27 cellular contexts compared by ENCODE assay signal in genomic region chr9:131228988-131229387, GRCh38. TPM values are rescaled to one million over a fixed set of nuclear protein-coding genes. Genes with fewer than 3 reads are reported as not detected.
DNase-seq lines count a peak whose midpoint lies in the region; ATAC-seq, FAIRE-seq and TF ChIP-seq lines count a peak whose summit lies in the region.
"Had no signal": no experiment of that assay in that cellular context is flagged by ENCODE, and none has a peak within 500 bp of the region (broad histone marks: within the 10 kb centered on the region; RNA-seq: fewer than 3 reads in every experiment).

No MANE protein-coding gene starts in this region.

- no peak for ATAC-seq in RWPE2 (ENCODE audit: low read depth)
- ATAC-seq: activated CD8-positive, alpha-beta T cell treated with anti-CD3 and anti-CD28 coated beads, Interleukin-2, amount 10 ng/mL, durations not matched to agents 7 days and 5 days; CD8-positive, alpha-beta T cell; Panc1; pancreas; stimulated activated memory B cell treated with anti-CD40 and anti-IgM and Interleukin-4, amounts not matched to agents 10 μg/mL and 1 μg/mL and 100 μg/mL, for 72 hours had no signal

- no peak for TF ChIP-seq POLR2A in endothelial cell of umbilical vein (IDR thresholded peaks at IDR 0.05; ENCODE audit: low read depth, low read length)

- H3K27ac ChIP-seq in AG04450 (ENCODE audit: low read depth, low read length) (no peak overlapping the region), RWPE2 (ENCODE audit: poor library complexity, severe bottlenecking) (no peak overlapping the region), endothelial cell of umbilical vein (ENCODE audit: insufficient read depth, low read depth, low read length) (no peak overlapping the region)
- H3K27ac ChIP-seq: pancreas, right lobe of liver, SJCRH30, thoracic aorta had no signal

- no peaks in the 10 kb centered on the region for H3K9me3 Mint-ChIP-seq in nephron
- H3K9me3 Mint-ChIP-seq in activated CD4-positive, alpha-beta memory T cell treated with anti-CD3 and anti-CD28 coated beads for 36 hours: no peaks in the 10 kb centered on the region
- H3K9me3 Mint-ChIP-seq: activated naive CD4-positive, alpha-beta T cell treated with anti-CD3 and anti-CD28 coated beads, Interleukin-2, amount 10 ng/mL, durations not matched to agents 7 days and 5 days; CD8-positive, alpha-beta T cell; endodermal cell; stimulated activated memory B cell treated with anti-CD40 and anti-IgM and Interleukin-4, amounts not matched to agents 10 μg/mL and 1 μg/mL and 100 μg/mL, for 72 hours had no signal

- H3K4me1 Mint-ChIP-seq in nephron: peaks cover 58% of the 10 kb centered on the region
- H3K4me1 Mint-ChIP-seq in activated CD4-positive, alpha-beta memory T cell treated with anti-CD3 and anti-CD28 coated beads for 36 hours (ENCODE audit: low read depth): peaks cover 12% of the 10 kb centered on the region

- peaks cover 49% of the 10 kb centered on the region for H3K36me3 Mint-ChIP-seq in nephron (ENCODE audit: low read depth)
- H3K36me3 Mint-ChIP-seq in activated CD4-positive, alpha-beta memory T cell treated with anti-CD3 and anti-CD28 coated beads for 36 hours: peaks cover 16% of the 10 kb centered on the region

- no peaks in the 10 kb centered on the region for H3K9me1 ChIP-seq in endothelial cell of umbilical vein (replicated peaks; ENCODE audit: control insufficient read depth, extremely low read depth, insufficient read depth, low read length)

- no peaks in the 10 kb centered on the region for H3K4me1 ChIP-seq in RWPE2 (ENCODE audit: insufficient read depth, poor library complexity, severe bottlenecking)
- H3K4me1 ChIP-seq in endothelial cell of umbilical vein (ENCODE audit: control insufficient read depth, extremely low read depth, insufficient read depth, low read length): peaks cover 39% of the 10 kb centered on the region
- H3K4me1 ChIP-seq: pancreas, SJCRH30 had no signal

- no peak overlapping the region for H3K9ac ChIP-seq in endothelial cell of umbilical vein (replicated peaks; ENCODE audit: extremely low read depth, insufficient read depth, low read length)

- no peaks in the 10 kb centered on the region for H4K20me1 ChIP-seq in endothelial cell of umbilical vein (replicated peaks; ENCODE audit: control insufficient read depth, extremely low read depth, insufficient read depth, low read length)

- H3K4me2 ChIP-seq in endothelial cell of umbilical vein (ENCODE audit: insufficient read depth, low read length): no peak overlapping the region

- no TSS peak for BruUV-seq in endothelial cell of umbilical vein (replicated peaks; lab: Mats Ljungman, UMichigan)

- H3K9me3 ChIP-seq in AG04450 (ENCODE audit: control insufficient read depth, insufficient read depth, low read length) (no peaks in the 10 kb centered on the region), RWPE2 (ENCODE audit: severe bottlenecking) (no peaks in the 10 kb centered on the region), endothelial cell of umbilical vein (replicated peaks; ENCODE audit: control insufficient read depth, insufficient read depth, low read length) (no peaks in the 10 kb centered on the region)
- H3K9me3 ChIP-seq: pancreas, right lobe of liver, SJCRH30, thoracic aorta had no signal

- H3K79me2 ChIP-seq in endothelial cell of umbilical vein (ENCODE audit: control insufficient read depth, insufficient read depth, low read length): no peaks in the 10 kb centered on the region

- no peak overlapping the region for H3K4me3 ChIP-seq in AG04450 (ENCODE audit: low read depth, low read length)
- no peak overlapping the region for H3K4me3 ChIP-seq in RWPE2 (ENCODE audit: severe bottlenecking)
- H3K4me3 ChIP-seq in endothelial cell of umbilical vein (replicated peaks in 1 of 3; ENCODE audit: insufficient read depth in 1 of 3, low read depth in 1 of 3, low read length in 3 of 3): no peak overlapping the region
- H3K4me3 ChIP-seq: SJCRH30 had no signal

- POLR2A ChIA-PET in AG04450 (lab: Yijun Ruan, JAX) (no interaction called here), endothelial cell of umbilical vein (lab: Charles Lee) (interaction anchor here (0.6 kb wide), 1 partner anchor 39 kb away, joined by 6 read pairs; no protein-coding TSS in a partner anchor)
- POLR2A ChIA-PET in activated CD4-positive, alpha-beta memory T cell treated with anti-CD3 and anti-CD28 coated beads for 36 hours (lab: Charles Lee): no interaction called here

- peak overlapping the region; percentile 12 to 98 (median 71) for H3K27ac Mint-ChIP-seq in nephron
- H3K27ac Mint-ChIP-seq in activated CD4-positive, alpha-beta memory T cell treated with anti-CD3 and anti-CD28 coated beads for 36 hours: no peak overlapping the region
- H3K27ac Mint-ChIP-seq: activated CD8-positive, alpha-beta T cell treated with anti-CD3 and anti-CD28 coated beads, Interleukin-2, amount 10 ng/mL, durations not matched to agents 7 days and 5 days; activated naive CD4-positive, alpha-beta T cell treated with anti-CD3 and anti-CD28 coated beads, Interleukin-2, amount 10 ng/mL, durations not matched to agents 7 days and 5 days; CD8-positive, alpha-beta T cell had no signal

- DNase-seq in AG04450 (ENCODE audit: low read depth, low spot score): peak; percentile 59
- peak; percentile 14 for DNase-seq in RWPE2 (ENCODE audit: low spot score)
- peak; percentile 31 for DNase-seq in endothelial cell of umbilical vein (ENCODE audit: low read depth, low spot score)
- DNase-seq in activated CD4-positive, alpha-beta T cell treated with anti-CD3 and anti-CD28 coated beads, Interleukin-2, amount 50 U/mL, for 1 hour: no peak
- DNase-seq in NCI-H774 (lab: John Stamatoyannopoulos, UW): no peak
- no peak for DNase-seq in activated CD4-positive, alpha-beta memory T cell treated with anti-CD3 and anti-CD28 coated beads for 36 hours
- DNase-seq in activated CD4-positive, alpha-beta T cell treated with anti-CD3 and anti-CD28 coated beads for 4 hours: no peak
- DNase-seq: activated CD8-positive, alpha-beta T cell treated with anti-CD3 and anti-CD28 coated beads, Interleukin-2, amount 10 ng/mL, durations not matched to agents 7 days and 5 days; activated naive CD4-positive, alpha-beta T cell treated with anti-CD3 and anti-CD28 coated beads, Interleukin-2, amount 10 ng/mL, durations not matched to agents 7 days and 5 days; activated T-cell treated with anti-CD3 and anti-CD28 coated beads, Interleukin-2, amount 50 U/mL, for 1 hour; anterior cingulate cortex; CD8-positive, alpha-beta T cell; endodermal cell; NCI-H1694; NCI-H2227 treated with DMSO at 0.1 percent for 48 hours; pancreas; SJCRH30; T-helper 2 cell had no signal

- CTCF ChIA-PET in AG04450 (lab: Charles Lee): interaction anchor here (0.6 to 0.9 kb wide), 2 partner anchors 51 to 107 kb away, joined by 3 read pairs; no protein-coding TSS in a partner anchor
- CTCF ChIA-PET in endothelial cell of umbilical vein (lab: Charles Lee): interaction anchor here (1.6 to 3.5 kb wide), 2 partner anchors 14 to 171 kb away, joined by 3 to 10 read pairs; no protein-coding TSS in a partner anchor
- CTCF ChIA-PET in activated CD4-positive, alpha-beta memory T cell treated with anti-CD3 and anti-CD28 coated beads for 36 hours (lab: Charles Lee): no interaction called here

- peak overlapping the region in 2 of 3 experiments; percentile 43 to 48 for H3K4me3 Mint-ChIP-seq in nephron
- H3K4me3 Mint-ChIP-seq in activated CD4-positive, alpha-beta memory T cell treated with anti-CD3 and anti-CD28 coated beads for 36 hours: no peak overlapping the region
- H3K4me3 Mint-ChIP-seq: activated CD8-positive, alpha-beta T cell treated with anti-CD3 and anti-CD28 coated beads, Interleukin-2, amount 10 ng/mL, durations not matched to agents 7 days and 5 days; activated naive CD4-positive, alpha-beta T cell treated with anti-CD3 and anti-CD28 coated beads, Interleukin-2, amount 10 ng/mL, durations not matched to agents 7 days and 5 days; CD8-positive, alpha-beta T cell; endodermal cell; stimulated activated memory B cell treated with anti-CD40 and anti-IgM and Interleukin-4, amounts not matched to agents 10 μg/mL and 1 μg/mL and 100 μg/mL, for 72 hours had no signal

- H2AFZ ChIP-seq in endothelial cell of umbilical vein (ENCODE audit: low read depth, low read length): no peak overlapping the region

- FAIRE-seq in endothelial cell of umbilical vein (lab: Jason Lieb, UNC): no peak
- FAIRE-seq: colon, GM12891, H1, islet of Langerhans, pancreas had no signal

- no peaks in the 10 kb centered on the region for H3K27me3 Mint-ChIP-seq in nephron (ENCODE audit: low read depth)
- H3K27me3 Mint-ChIP-seq in activated CD4-positive, alpha-beta memory T cell treated with anti-CD3 and anti-CD28 coated beads for 36 hours: no peaks in the 10 kb centered on the region
- H3K27me3 Mint-ChIP-seq: activated naive CD4-positive, alpha-beta T cell treated with anti-CD3 and anti-CD28 coated beads, Interleukin-2, amount 10 ng/mL, durations not matched to agents 7 days and 5 days; stimulated activated memory B cell treated with anti-CD40 and anti-IgM and Interleukin-4, amounts not matched to agents 10 μg/mL and 1 μg/mL and 100 μg/mL, for 72 hours had no signal

- dilution Hi-C loops in endothelial cell of umbilical vein (cut with MboI; ENCODE audit: extremely low pct_ligation_motif_present, low sequenced_read_pairs): no loop called here

- TF ChIP-seq CTCF in AG04450 (IDR thresholded peaks at IDR 0.05; ENCODE audit: low read depth, low read length): no peak
- no peak for TF ChIP-seq CTCF in RWPE2 (IDR thresholded peaks at IDR 0.05; ENCODE audit: poor library complexity, severe bottlenecking)
- TF ChIP-seq CTCF in endothelial cell of umbilical vein (IDR thresholded peaks at IDR 0.05; ENCODE audit: extremely low read depth in 1 of 2, insufficient read depth in 1 of 2, low read depth in 1 of 2, low read length in 2 of 2): no peak
- no peak for TF ChIP-seq CTCF in nephron (IDR thresholded peaks at IDR 0.05; ENCODE audit: unreplicated experiment in 3 of 3)

- H3K27me3 ChIP-seq in AG04450 (ENCODE audit: control insufficient read depth, insufficient read depth, low read length) (no peaks in the 10 kb centered on the region), RWPE2 (ENCODE audit: insufficient read depth, poor library complexity, severe bottlenecking) (no peaks in the 10 kb centered on the region), endothelial cell of umbilical vein (ENCODE audit: control insufficient read depth in 2 of 2, insufficient read depth in 2 of 2, low read length in 2 of 2) (no peaks in the 10 kb centered on the region)
- H3K27me3 ChIP-seq: pancreas, right lobe of liver, SJCRH30 had no signal

- intact Hi-C loops in endothelial cell of umbilical vein (cut with micrococcal nuclease): no loop called here
- intact Hi-C loops in activated CD4-positive, alpha-beta memory T cell treated with anti-CD3 and anti-CD28 coated beads for 36 hours (cut with micrococcal nuclease): no loop called here

- H3K36me3 ChIP-seq in RWPE2 (ENCODE audit: low read depth): peaks cover 59% of the 10 kb centered on the region
- H3K36me3 ChIP-seq in endothelial cell of umbilical vein (ENCODE audit: control insufficient read depth in 2 of 2, extremely low read depth in 1 of 2, insufficient read depth in 2 of 2, low read length in 2 of 2): peaks cover 0 to 18% of the 10 kb centered on the region in 2 experiments

RNA-seq across cellular contexts. Expression of gene FAM78A, which starts 47.3 kb away (rescaled TPM):
- polyA plus RNA-seq in AG04450 (2011; rRNA removed) (0.26 and 0.40 TPM in 2 replicates), endothelial cell of umbilical vein (37.4 and 45.9 TPM in 2 replicates)
- 0.09 and 0.64 TPM in 2 replicates for polyA minus RNA-seq in AG04450 (2011; rRNA and poly(A)+ RNA removed)
- total RNA-seq in endothelial cell of umbilical vein: 26.6 and 34.0 TPM in 2 replicates
- 17.4 and 21.6 TPM in 2 replicates for polyA plus RNA-seq in endothelial cell of umbilical vein (2011; cell fraction: cytosol; rRNA removed)
- 17.3 and 22.0 TPM in 2 replicates for polyA plus RNA-seq in endothelial cell of umbilical vein (2011; cell fraction: nucleus; rRNA removed)
- 11.4 and 14.4 TPM in 2 replicates for polyA plus RNA-seq in endothelial cell of umbilical vein (2012)
- 30.2 and 36.7 TPM in 2 replicates for polyA minus RNA-seq in endothelial cell of umbilical vein
- polyA minus RNA-seq in endothelial cell of umbilical vein (2011; cell fraction: cytosol; rRNA and poly(A)+ RNA removed): 15.3 TPM
- polyA minus RNA-seq in endothelial cell of umbilical vein (2011; cell fraction: nucleus; rRNA and poly(A)+ RNA removed): 8.5 and 17.8 TPM in 2 replicates
- 10 to 100 TPM; 34.0 to 36.2 TPM for total RNA-seq in activated CD4-positive, alpha-beta memory T cell treated with anti-CD3 and anti-CD28 coated beads for 36 hours

Comparison
In these comparisons a context has a peak if more than half of its experiments do, and no peak if none do; other contexts are left out.
1. DNase-seq: peak in AG04450 (single experiment), RWPE2 (single experiment) and endothelial cell of umbilical vein (single experiment); none in activated CD4-positive, alpha-beta T cell treated with anti-CD3 and anti-CD28 coated beads, Interleukin-2, amount 50 U/mL, for 1 hour (single experiment), NCI-H774 (single experiment), activated CD4-positive, alpha-beta memory T cell treated with anti-CD3 and anti-CD28 coated beads for 36 hours (single experiment) and activated CD4-positive, alpha-beta T cell treated with anti-CD3 and anti-CD28 coated beads for 4 hours (0 of 2).